1 cellular context compared by ENCODE assay signal in the genomic region with DNA sequence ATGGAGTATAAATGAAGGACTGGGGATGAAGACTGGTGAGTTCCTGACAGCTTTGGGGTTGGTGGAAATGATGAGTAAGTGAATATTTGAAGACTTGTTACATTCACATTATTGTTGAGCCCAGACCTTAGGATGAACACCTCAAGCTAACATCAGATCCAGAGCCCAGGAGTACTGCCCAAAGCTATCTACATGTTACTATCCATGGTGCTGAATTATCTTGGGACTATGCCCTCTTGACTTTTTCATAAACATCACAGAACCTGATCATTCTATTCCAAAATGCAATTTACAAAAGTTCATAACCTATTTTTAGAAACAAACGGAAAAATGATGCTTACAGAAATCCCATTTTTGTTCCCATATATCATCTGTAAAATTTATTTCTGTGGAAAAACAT.
TF ChIP-seq lines count a peak whose summit lies in the region.

No MANE protein-coding gene starts in this region.

TF ChIP-seq in H1, 55 proteins besides CTCF, POLR2A, EP300 and RAD21 (continued from another document):
- no peak for TF ChIP-seq SIN3A (conservative IDR thresholded peaks at IDR 0.05 in 1 of 2, IDR thresholded peaks at IDR 0.05 in 1 of 2; ENCODE audit: low read depth in 1 of 2, low read length in 2 of 2)
- no peak for TF ChIP-seq HDAC6 (IDR thresholded peaks at IDR 0.05; ENCODE audit: low read depth, low read length)
- no peak for TF ChIP-seq SRF (IDR thresholded peaks at IDR 0.05; ENCODE audit: low read depth, low read length)
